In the genomic region with DNA sequence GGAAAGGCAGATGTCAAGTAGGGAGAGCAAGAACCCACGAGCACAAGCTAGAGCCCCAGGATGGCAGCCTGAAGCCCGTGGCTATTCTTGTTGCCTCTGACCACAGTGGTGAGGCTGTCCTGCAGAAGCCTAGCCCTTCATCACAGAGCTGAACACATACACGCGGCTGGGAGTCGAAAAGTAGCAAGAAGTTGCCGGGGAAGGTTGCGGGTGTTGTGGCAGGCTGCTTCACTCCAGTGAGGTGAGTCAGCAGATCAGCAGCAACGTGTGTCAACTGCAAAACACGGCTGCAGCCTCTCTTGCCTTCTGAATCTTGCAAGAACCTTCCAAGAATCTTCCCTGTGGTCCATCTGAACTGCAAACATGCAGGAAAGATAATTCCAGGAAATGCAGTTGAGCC, we compare ENCODE assay signal across 17 cellular contexts. TPM values are rescaled to one million over a fixed set of nuclear protein-coding genes. Genes with fewer than 3 reads are reported as not detected.
DNase-seq lines count a peak whose midpoint lies in the region; ATAC-seq and TF ChIP-seq lines count a peak whose summit lies in the region.
"Had no signal": no experiment of that assay in that cellular context is flagged by ENCODE, and none has a peak within 500 bp of the region (broad histone marks: within the 10 kb centered on the region; RNA-seq: fewer than 3 reads in every experiment).

No MANE protein-coding gene starts in this region.

- H3K4me3 Mint-ChIP-seq in activated CD8-positive, alpha-beta memory T cell treated with anti-CD3 and anti-CD28 coated beads, Interleukin-2, amount 10 ng/mL, durations not matched to agents 7 days and 5 days, result no peak overlapping the region
- H3K4me3 Mint-ChIP-seq: CD4-positive, alpha-beta T cell had no signal

- H3K27ac ChIP-seq in smooth muscle cell (ENCODE audit: low read depth) (peak overlapping the region; percentile 40), testis (no peak overlapping the region)
- H3K27ac ChIP-seq: coronary artery, HL-60, pancreas had no signal

- no peak overlapping the region for H3K27ac Mint-ChIP-seq in activated CD8-positive, alpha-beta memory T cell treated with anti-CD3 and anti-CD28 coated beads, Interleukin-2, amount 10 ng/mL, durations not matched to agents 7 days and 5 days
- H3K27ac Mint-ChIP-seq: CD4-positive, alpha-beta T cell had no signal

- no peaks in the 10 kb centered on the region for H3K79me2 ChIP-seq in smooth muscle cell (ENCODE audit: low read depth)

- H3K4me2 ChIP-seq in smooth muscle cell, result peak overlapping the region; percentile 22

- WGBS in smooth muscle cell (ENCODE audit: low lambda C conversion rate), result 27% methylated on average over 9 of the region's 9 CpGs
- 89% methylated on average over 9 of the region's 9 CpGs for WGBS in testis, 2 donors

- no peaks in the 10 kb centered on the region for H3F3A ChIP-seq in smooth muscle cell (ENCODE audit: low read depth)

- TF ChIP-seq CTCF in smooth muscle cell (IDR thresholded peaks at IDR 0.05; ENCODE audit: borderline replicate concordance, insufficient read depth, poor library complexity, severe bottlenecking) (no peak), testis (IDR thresholded peaks at IDR 0.05) (no peak)

- intact Hi-C loops in testis (cut with DNase I; ENCODE audit: low total_unique reads), result no loop called here

- H3K4me1 ChIP-seq in smooth muscle cell (ENCODE audit: low read depth), result no peaks in the 10 kb centered on the region
- no peaks in the 10 kb centered on the region for H3K4me1 ChIP-seq in testis
- H3K4me1 ChIP-seq: pancreas had no signal

- TF ChIP-seq POLR2A in testis (IDR thresholded peaks at IDR 0.05), result no peak

- DNase-seq in activated CD8-positive, alpha-beta memory T cell treated with anti-CD3 and anti-CD28 coated beads for 24 hours, result peak; percentile 41
- no peak for DNase-seq in activated CD8-positive, alpha-beta memory T cell treated with anti-CD3 and anti-CD28 coated beads, Interleukin-2, amount 10 ng/mL, durations not matched to agents 7 days and 5 days
- DNase-seq in RPMI7951 (ENCODE audit: low read depth) (peak; percentile 97), fibroblast of peridontal ligament (ENCODE audit: extremely low read depth) (peak; percentile 36), smooth muscle cell (lab: John Stamatoyannopoulos, UW; ENCODE audit: unreplicated experiment) (no peak), testis (no peak), AML-193 (lab: John Stamatoyannopoulos, UW) (no peak)
- DNase-seq: activated T-cell treated with anti-CD3 and anti-CD28 coated beads, Interleukin-2, amount 50 U/mL, for 1 hour; CD4-positive, alpha-beta T cell; kidney glomerular epithelial cell; NCI-H2029 treated with DMSO at 0.1 percent for 48 hours; NCI-H526 treated with DMSO at 0.1 percent for 48 hours; pancreas had no signal

- no peaks in the 10 kb centered on the region for H3K9me3 ChIP-seq in smooth muscle cell (replicated peaks; ENCODE audit: low read depth)
- H3K9me3 ChIP-seq in testis, result no peaks in the 10 kb centered on the region
- H3K9me3 ChIP-seq: pancreas had no signal

- CTCF ChIA-PET in activated CD8-positive, alpha-beta memory T cell treated with anti-CD3 and anti-CD28 coated beads, Interleukin-2, amount 10 ng/mL, durations not matched to agents 7 days and 5 days (lab: Charles Lee), result no interaction called here

- peaks cover 7% of the 10 kb centered on the region for H3K4me1 Mint-ChIP-seq in activated CD8-positive, alpha-beta memory T cell treated with anti-CD3 and anti-CD28 coated beads, Interleukin-2, amount 10 ng/mL, durations not matched to agents 7 days and 5 days

- H2AFZ ChIP-seq in smooth muscle cell (ENCODE audit: low read depth), result no peak overlapping the region

- no peaks in the 10 kb centered on the region for H4K20me1 ChIP-seq in smooth muscle cell (ENCODE audit: low read depth)

- peaks cover 29% of the 10 kb centered on the region for H3K27me3 Mint-ChIP-seq in activated CD8-positive, alpha-beta memory T cell treated with anti-CD3 and anti-CD28 coated beads, Interleukin-2, amount 10 ng/mL, durations not matched to agents 7 days and 5 days

- H3K36me3 ChIP-seq in smooth muscle cell (ENCODE audit: low read depth) (no peaks in the 10 kb centered on the region), testis (ENCODE audit: low read depth, missing control alignments) (no peaks in the 10 kb centered on the region)
- H3K36me3 ChIP-seq: pancreas had no signal

- H3K4me3 ChIP-seq in smooth muscle cell, result no peak overlapping the region
- H3K4me3 ChIP-seq in testis, result no peak overlapping the region
- H3K4me3 ChIP-seq: coronary artery, GM12878, pancreas had no signal

- no peak for ATAC-seq in activated CD8-positive, alpha-beta memory T cell treated with anti-CD3 and anti-CD28 coated beads, Interleukin-2, amount 10 ng/mL, durations not matched to agents 7 days and 5 days
- ATAC-seq in HG03354 (IDR thresholded peaks at IDR 0.05; ENCODE audit: poor library complexity, severe bottlenecking, unreplicated experiment), result no peak
- ATAC-seq: GM12878, pancreas had no signal

- H3K9ac ChIP-seq in smooth muscle cell (ENCODE audit: low read depth), result no peak overlapping the region

- no peaks in the 10 kb centered on the region for H3K27me3 ChIP-seq in smooth muscle cell (ENCODE audit: low read depth)
- H3K27me3 ChIP-seq in testis, result no peaks in the 10 kb centered on the region
- H3K27me3 ChIP-seq: pancreas had no signal

- H3K36me3 Mint-ChIP-seq in activated CD8-positive, alpha-beta memory T cell treated with anti-CD3 and anti-CD28 coated beads, Interleukin-2, amount 10 ng/mL, durations not matched to agents 7 days and 5 days, result no peaks in the 10 kb centered on the region

- H3K9me3 Mint-ChIP-seq in activated CD8-positive, alpha-beta memory T cell treated with anti-CD3 and anti-CD28 coated beads, Interleukin-2, amount 10 ng/mL, durations not matched to agents 7 days and 5 days (ENCODE audit: low read depth), result no peaks in the 10 kb centered on the region
- H3K9me3 Mint-ChIP-seq: CD4-positive, alpha-beta T cell had no signal

RNA-seq across cellular contexts. Expression of gene STX16, which starts 10.6 kb away (rescaled TPM):
- 100 to 1,000 TPM; 120 to 165 TPM for total RNA-seq in activated CD8-positive, alpha-beta memory T cell treated with anti-CD3 and anti-CD28 coated beads, Interleukin-2, amount 10 ng/mL, durations not matched to agents 7 days and 5 days
- 12.5 and 17.6 TPM in 2 replicates for total RNA-seq in RPMI7951 (2014; rRNA removed; shearing (Covaris generic))
- 31.3 and 35.8 TPM in 2 replicates for total RNA-seq in smooth muscle cell
- 22.5 and 38.0 TPM in 2 replicates for polyA plus RNA-seq in smooth muscle cell
- total RNA-seq in testis, result 100 to 1,000 TPM; 107 to 124 TPM
- polyA plus RNA-seq in testis (ENCODE audit: insufficient read depth, low read depth, low replicate concordance), result 79.3 TPM

RNA-seq across cellular contexts. Expression of gene NPEPL1, which starts 52.2 kb away (rescaled TPM):
- 10 to 100 TPM; 19.3 to 30.4 TPM for total RNA-seq in activated CD8-positive, alpha-beta memory T cell treated with anti-CD3 and anti-CD28 coated beads, Interleukin-2, amount 10 ng/mL, durations not matched to agents 7 days and 5 days
- total RNA-seq in RPMI7951 (2014; rRNA removed; shearing (Covaris generic)), result 11.2 and 13.8 TPM in 2 replicates
- total RNA-seq in smooth muscle cell, result 12.1 and 17.7 TPM in 2 replicates
- polyA plus RNA-seq in smooth muscle cell, result 32.9 and 46.7 TPM in 2 replicates
- 10 to 100 TPM; 56.3 to 79.9 TPM for total RNA-seq in testis
- polyA plus RNA-seq in testis (ENCODE audit: insufficient read depth, low read depth, low replicate concordance), result 47.6 TPM

Comparison
In these comparisons a context has a peak if more than half of its experiments do, and no peak if none do; other contexts are left out.
1. DNase-seq: peak in activated CD8-positive, alpha-beta memory T cell treated with anti-CD3 and anti-CD28 coated beads for 24 hours (single experiment), RPMI7951 (single experiment) and fibroblast of peridontal ligament (single experiment); none in activated CD8-positive, alpha-beta memory T cell treated with anti-CD3 and anti-CD28 coated beads, Interleukin-2, amount 10 ng/mL, durations not matched to agents 7 days and 5 days (single experiment), smooth muscle cell (single experiment), testis (single experiment) and AML-193 (0 of 2).